In genomic region chr21:29208044-29208665, GRCh38 we compare ENCODE assay signal across 15 cellular contexts.
DNase-seq lines count a peak whose midpoint lies in the region; ATAC-seq and TF ChIP-seq lines count a peak whose summit lies in the region.
"Had no signal": no experiment of that assay in that cellular context is flagged by ENCODE, and none has a peak within 500 bp of the region (broad histone marks: within the 10 kb centered on the region; RNA-seq: fewer than 3 reads in every experiment).

No MANE protein-coding gene starts in this region.

- H3K9me3 ChIP-seq in DOHH2 (ENCODE audit: control insufficient read depth, insufficient read depth, low read length) = no peaks in the 10 kb centered on the region
- H3K9me3 ChIP-seq in OCI-LY3 (ENCODE audit: insufficient read depth, low read length) = 0 out of 2 replicates have a peak, but pooled peaks cover 3% of the 10 kb centered on the region
- H3K9me3 ChIP-seq in naive thymus-derived CD4-positive, alpha-beta T cell (ENCODE audit: control insufficient read depth in 2 of 3, low read length in 3 of 3) = no peaks in the 10 kb centered on the region

- H3K4me3 ChIP-seq in DOHH2 (ENCODE audit: low read length) = peak overlapping the region; percentile 40
- H3K4me3 ChIP-seq in OCI-LY3 (ENCODE audit: low read length) = peak overlapping the region; percentile 39
- H3K4me3 ChIP-seq in naive thymus-derived CD4-positive, alpha-beta T cell (ENCODE audit: low read length) = no peak overlapping the region

- peaks cover 0 to 4% (median 0%) of the 10 kb centered on the region in 5 donors for H3K27me3 Mint-ChIP-seq in naive thymus-derived CD4-positive, alpha-beta T cell

- H3K4me1 ChIP-seq in DOHH2 (ENCODE audit: control insufficient read depth, low read length) (peaks cover 16% of the 10 kb centered on the region), OCI-LY3 (ENCODE audit: low read length) (peaks cover 20% of the 10 kb centered on the region)
- no peaks in the 10 kb centered on the region for H3K4me1 ChIP-seq in naive thymus-derived CD4-positive, alpha-beta T cell (ENCODE audit: control insufficient read depth in 2 of 2, insufficient read depth in 2 of 2, low read length in 2 of 2)

- H3K9ac ChIP-seq in OCI-LY3 (ENCODE audit: low read length) = peak overlapping the region; percentile 52

- H3K4me1 Mint-ChIP-seq in naive thymus-derived CD4-positive, alpha-beta T cell = peaks cover 0 to 16% (median 0%) of the 10 kb centered on the region in 7 donors

- peak; percentile 41 for ATAC-seq in naive thymus-derived CD4-positive, alpha-beta T cell
- ATAC-seq in GM19395 (IDR thresholded peaks at IDR 0.05; ENCODE audit: unreplicated experiment) (no peak), GM18517 (IDR thresholded peaks at IDR 0.05; ENCODE audit: unreplicated experiment) (no peak)
- ATAC-seq: naive thymus-derived CD8-positive, alpha-beta T cell had no signal

- H3K9me3 Mint-ChIP-seq in naive thymus-derived CD4-positive, alpha-beta T cell = peaks cover 0 to 7% (median 1%) of the 10 kb centered on the region in 11 donors

- H3K79me2 ChIP-seq in DOHH2 (ENCODE audit: control insufficient read depth, low read length) (no peaks in the 10 kb centered on the region), OCI-LY3 (ENCODE audit: low read length) (peaks cover 13% of the 10 kb centered on the region; the same call in 1 of the 2 replicates)

- H3K4me2 ChIP-seq in DOHH2 (ENCODE audit: low read length) = peak overlapping the region; percentile 57
- H3K4me2 ChIP-seq in OCI-LY3 (ENCODE audit: low read length) = peak overlapping the region; percentile 58

- TF ChIP-seq CTCF in DOHH2 (IDR thresholded peaks at IDR 0.05; ENCODE audit: low read depth, low read length, poor library complexity, severe bottlenecking) = no peak
- no peak for TF ChIP-seq CTCF in OCI-LY3 (IDR thresholded peaks at IDR 0.05; ENCODE audit: low read depth, low read length)
- no peak for TF ChIP-seq CTCF in GM13977 (IDR thresholded peaks at IDR 0.05; ENCODE audit: extremely low read depth, insufficient read depth, missing control alignments)

- no peaks in the 10 kb centered on the region; the same call in 1 of the 2 replicates for H3F3A ChIP-seq in DOHH2 (ENCODE audit: control insufficient read depth, insufficient read depth)

- peak overlapping the region; percentile 25; the same call in 1 of the 2 replicates for H2AFZ ChIP-seq in OCI-LY3 (ENCODE audit: low read depth, low read length)

- H3K36me3 Mint-ChIP-seq in naive thymus-derived CD4-positive, alpha-beta T cell = peaks cover 0 to 5% (median 0%) of the 10 kb centered on the region in 5 donors

- CTCF ChIA-PET in naive thymus-derived CD4-positive, alpha-beta T cell (lab: Charles Lee) = no interaction called here

- H3K36me3 ChIP-seq in DOHH2 (ENCODE audit: control insufficient read depth, low read length) (no peaks in the 10 kb centered on the region), OCI-LY3 (replicated peaks; ENCODE audit: low read depth, low read length) (peaks cover 26% of the 10 kb centered on the region)
- no peaks in the 10 kb centered on the region for H3K36me3 ChIP-seq in naive thymus-derived CD4-positive, alpha-beta T cell (ENCODE audit: control insufficient read depth in 2 of 3, insufficient read depth in 3 of 3, low read length in 3 of 3)

- no peaks in the 10 kb centered on the region for H3K27me3 ChIP-seq in DOHH2 (ENCODE audit: control insufficient read depth, low read length)
- H3K27me3 ChIP-seq in OCI-LY3 (ENCODE audit: low read depth, low read length) = no peaks in the 10 kb centered on the region
- no peaks in the 10 kb centered on the region for H3K27me3 ChIP-seq in naive thymus-derived CD4-positive, alpha-beta T cell (ENCODE audit: control insufficient read depth in 2 of 2, insufficient read depth in 2 of 2, low read length in 2 of 2)

- H3K27ac ChIP-seq in DOHH2 (ENCODE audit: low read depth, low read length) (peak overlapping the region; percentile 46), OCI-LY3 (ENCODE audit: low read length) (peak overlapping the region; percentile 51)
- H3K27ac ChIP-seq in naive thymus-derived CD4-positive, alpha-beta T cell (ENCODE audit: low read depth, low read length) = no peak overlapping the region

- in situ Hi-C loops in GM13977 (cut with MboI; ENCODE audit: low pct_unique_long_range_greater_than_20kb, low sequenced_read_pairs, unreplicated experiment) = no loop called here

- DNase-seq in dermis blood vessel endothelial cell = peak; percentile 49
- no peak for DNase-seq in naive thymus-derived CD4-positive, alpha-beta T cell
- no peak for DNase-seq in stimulated activated CD4-positive, alpha-beta T cell treated with anti-CD3 and anti-CD28 coated beads, Interleukin-2, amount 100 ng/mL, for 24 hours
- no peak for DNase-seq in GM13977 (ENCODE audit: low spot score)
- DNase-seq: activated CD4-positive, alpha-beta T cell treated with anti-CD3 and anti-CD28 coated beads for 48 hours; aorta; CD4-positive, alpha-beta T cell; naive thymus-derived CD8-positive, alpha-beta T cell; NCI-H1092 treated with DMSO at 0.1 percent for 48 hours; NCI-H226; stimulated activated naive CD4-positive, alpha-beta T cell had no signal

- no peaks in the 10 kb centered on the region for H3K9me2 ChIP-seq in DOHH2 (replicated peaks; ENCODE audit: control insufficient read depth, low read length)

- intact Hi-C loops in naive thymus-derived CD4-positive, alpha-beta T cell (cut with micrococcal nuclease) = loop anchor here in 1 of 2 donors (1.0 kb wide), 1 partner anchor 12 kb away; no protein-coding TSS in a partner anchor

- H4K20me1 ChIP-seq in DOHH2 (ENCODE audit: control insufficient read depth, insufficient read depth, low read depth, low read length) (no peaks in the 10 kb centered on the region), OCI-LY3 (ENCODE audit: insufficient read depth, low read length) (no peaks in the 10 kb centered on the region)

- H3K27ac Mint-ChIP-seq in naive thymus-derived CD4-positive, alpha-beta T cell = peak overlapping the region in 1 of 9 donors; percentile 28
- H3K27ac Mint-ChIP-seq: CD4-positive, alpha-beta T cell had no signal

- POLR2A ChIA-PET in naive thymus-derived CD4-positive, alpha-beta T cell (lab: Charles Lee) = no interaction called here

- H3K4me3 Mint-ChIP-seq in naive thymus-derived CD4-positive, alpha-beta T cell = no peak overlapping the region
- H3K4me3 Mint-ChIP-seq: CD4-positive, alpha-beta T cell had no signal
